30 cellular contexts compared by ENCODE assay signal in genomic region chr13:75985132-75985531, GRCh38.
"Had no signal": no experiment of that assay in that cellular context is flagged by ENCODE, and none has a peak within 500 bp of the region (broad histone marks: within the 10 kb centered on the region; RNA-seq: fewer than 3 reads in every experiment).

No MANE protein-coding gene starts in this region.

- H3K4me1 Mint-ChIP-seq: natural killer cell; stimulated activated naive CD8-positive, alpha-beta T cell treated with anti-CD3 and anti-CD28 coated beads, Interleukin-15, amount 100 ng/mL, for 72 hours; T-helper 17 cell had no signal

- H3K9me3 ChIP-seq: colonic mucosa, gastrocnemius medialis, psoas muscle, upper lobe of left lung, vagina had no signal

- H3K27me3 ChIP-seq: colonic mucosa, gastrocnemius medialis, hepatocyte, neural progenitor cell, upper lobe of left lung, vagina had no signal

- H3K4me1 ChIP-seq: colonic mucosa, gastrocnemius medialis, neural progenitor cell, parathyroid adenoma, psoas muscle, upper lobe of left lung, vagina had no signal

- H3K36me3 ChIP-seq: colonic mucosa, gastrocnemius medialis, neural progenitor cell, upper lobe of left lung, vagina had no signal

- H3K9me3 Mint-ChIP-seq: stimulated activated memory B cell treated with anti-CD40 and anti-IgM and Interleukin-4, amounts not matched to agents 10 μg/mL and 1 μg/mL and 100 μg/mL, for 72 hours had no signal

- H3K4me3 ChIP-seq: colonic mucosa, gastrocnemius medialis, hepatocyte, neural progenitor cell, psoas muscle, smooth muscle cell, upper lobe of left lung, vagina had no signal

- DNase-seq: activated CD4-positive, alpha-beta T cell treated with anti-CD3 and anti-CD28 coated beads for 4 hours; activated CD4-positive, alpha-beta T cell treated with anti-CD3 and anti-CD28 coated beads, Interleukin-2, amount 50 U/mL, for 4 hours; activated effector memory CD4-positive, alpha-beta T cell treated with Interleukin-2 at 50 U/mL for 16 hours; activated naive CD4-positive, alpha-beta T cell treated with Interleukin-2 at 50 U/mL for 16 hours; anterior cingulate cortex; cerebellar nuclear complex; colonic mucosa; effector CD8-positive, alpha-beta T cell; gastrocnemius medialis; kidney; left colon; natural killer cell; occipital lobe; psoas muscle; stimulated activated CD4-positive, alpha-beta T cell treated with anti-CD3 and anti-CD28 coated beads, Interleukin-1b, Interleukin-23, amount 100 ng/mL, for 48 hours; stimulated activated CD4-positive, alpha-beta T cell treated with anti-CD3 and anti-CD28 coated beads, Interleukin-4, amount 100 ng/mL, for 4 hours; stimulated activated CD8-positive, alpha-beta memory T cell treated with anti-CD3 and anti-CD28 coated beads, Interleukin-4, amount 100 ng/mL, for 48 hours; stimulated activated naive CD8-positive, alpha-beta T cell treated with anti-CD3 and anti-CD28 coated beads, Interleukin-15, amount 100 ng/mL, for 72 hours; substantia nigra; T-helper 17 cell; T1000; upper lobe of left lung had no signal

- H3K4me3 Mint-ChIP-seq: activated naive CD8-positive, alpha-beta T cell; memory B cell; natural killer cell; neural progenitor cell; stimulated activated memory B cell treated with anti-CD40 and anti-IgM and Interleukin-4, amounts not matched to agents 10 μg/mL and 1 μg/mL and 100 μg/mL, for 72 hours; stimulated activated naive CD8-positive, alpha-beta T cell treated with anti-CD3 and anti-CD28 coated beads, Interleukin-15, amount 100 ng/mL, for 72 hours; T-helper 17 cell had no signal

- H3K36me3 Mint-ChIP-seq: activated naive CD8-positive, alpha-beta T cell; memory B cell; natural killer cell; stimulated activated memory B cell treated with anti-CD40 and anti-IgM and Interleukin-4, amounts not matched to agents 10 μg/mL and 1 μg/mL and 100 μg/mL, for 72 hours had no signal

- H3K27ac Mint-ChIP-seq: activated naive CD8-positive, alpha-beta T cell; memory B cell; natural killer cell; neural progenitor cell; stimulated activated memory B cell treated with anti-CD40 and anti-IgM and Interleukin-4, amounts not matched to agents 10 μg/mL and 1 μg/mL and 100 μg/mL, for 72 hours; stimulated activated naive CD8-positive, alpha-beta T cell treated with anti-CD3 and anti-CD28 coated beads, Interleukin-15, amount 100 ng/mL, for 72 hours; T-helper 17 cell had no signal

- H3K27me3 Mint-ChIP-seq: activated naive CD8-positive, alpha-beta T cell; memory B cell; stimulated activated memory B cell treated with anti-CD40 and anti-IgM and Interleukin-4, amounts not matched to agents 10 μg/mL and 1 μg/mL and 100 μg/mL, for 72 hours; stimulated activated naive CD8-positive, alpha-beta T cell treated with anti-CD3 and anti-CD28 coated beads, Interleukin-15, amount 100 ng/mL, for 72 hours; T-helper 17 cell had no signal

- ATAC-seq: gastrocnemius medialis; left colon; natural killer cell; psoas muscle; stimulated activated memory B cell treated with anti-CD40 and anti-IgM and Interleukin-4, amounts not matched to agents 10 μg/mL and 1 μg/mL and 100 μg/mL, for 72 hours; stimulated activated naive CD8-positive, alpha-beta T cell treated with anti-CD3 and anti-CD28 coated beads, Interleukin-15, amount 100 ng/mL, for 72 hours; T-helper 17 cell had no signal
